ENCODE assay signal across 8 cellular contexts in the genomic region with DNA sequence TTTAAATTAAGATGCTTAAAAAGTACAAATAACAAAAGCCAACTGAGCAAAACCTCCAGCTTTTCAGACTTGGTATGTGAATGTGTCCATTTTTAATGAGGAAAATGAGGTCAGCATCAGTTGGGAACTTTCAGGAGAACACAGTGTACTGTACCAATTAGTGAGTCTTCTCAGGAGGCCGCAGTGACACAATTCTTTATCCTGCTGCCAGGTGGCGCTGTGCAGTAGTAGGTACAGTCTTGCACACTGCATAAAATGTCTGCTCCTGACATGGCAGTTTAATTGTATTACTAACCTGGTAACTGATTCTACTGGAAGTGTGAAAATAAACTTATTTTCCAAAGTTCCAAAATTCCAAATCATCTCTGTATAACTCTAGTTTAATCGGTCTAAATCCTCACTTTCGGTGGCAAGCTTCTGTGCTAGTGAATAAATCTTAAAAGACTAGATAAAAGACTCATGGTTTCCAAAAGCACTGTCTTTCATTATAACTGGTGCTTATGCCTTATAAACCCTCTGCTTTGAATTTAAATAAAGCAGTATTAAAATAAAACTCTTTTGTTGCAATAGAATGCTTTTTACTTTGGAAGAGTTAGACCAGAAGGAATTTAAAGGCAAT.
A peak's percentile ranks its signal among the peaks of the same experiment; 100 is the strongest.
DNase-seq lines count a peak whose midpoint lies in the region; ATAC-seq, FAIRE-seq and TF ChIP-seq lines count a peak whose summit lies in the region.

No MANE protein-coding gene starts in this region.

- dilution Hi-C loops in endothelial cell of umbilical vein (cut with MboI; ENCODE audit: extremely low pct_ligation_motif_present, low sequenced_read_pairs), result no loop called here

- TF ChIP-seq POLR2A in endothelial cell of umbilical vein (IDR thresholded peaks at IDR 0.05; ENCODE audit: low read depth, low read length), result no peak

- BruUV-seq in endothelial cell of umbilical vein (replicated peaks; lab: Mats Ljungman, UMichigan), result no TSS peak

- CTCF ChIA-PET in endothelial cell of umbilical vein (lab: Charles Lee), result interaction anchor here (0.8 to 8.3 kb wide), 8 partner anchors 14 to 1744 kb away, joined by 3 to 120 read pairs (median 4); a partner anchor contains a TSS

- FAIRE-seq in endothelial cell of umbilical vein (lab: Jason Lieb, UNC), result peak; percentile 93

- H3K36me3 ChIP-seq in endothelial cell of umbilical vein (ENCODE audit: control insufficient read depth in 2 of 2, extremely low read depth in 1 of 2, insufficient read depth in 2 of 2, low read length in 2 of 2), result no peaks in the 10 kb centered on the region

- H3K36me3 Mint-ChIP-seq in stimulated activated naive B cell treated with anti-CD40 and anti-IgM and Interleukin-4, amounts not matched to agents 10 μg/mL and 1 μg/mL and 100 μg/mL, for 72 hours, result no peaks in the 10 kb centered on the region

- TF ChIP-seq CTCF in endothelial cell of umbilical vein (IDR thresholded peaks at IDR 0.05; ENCODE audit: extremely low read depth in 1 of 2, insufficient read depth in 1 of 2, low read depth in 1 of 2, low read length in 2 of 2), result peak; percentile 72 to 86

- no peak overlapping the region for H2AFZ ChIP-seq in endothelial cell of umbilical vein (ENCODE audit: low read depth, low read length)

- H3K4me1 ChIP-seq in endothelial cell of umbilical vein (ENCODE audit: control insufficient read depth, extremely low read depth, insufficient read depth, low read length), result no peaks in the 10 kb centered on the region

- no peaks in the 10 kb centered on the region for H3K9me3 Mint-ChIP-seq in stimulated activated naive B cell treated with anti-CD40 and anti-IgM and Interleukin-4, amounts not matched to agents 10 μg/mL and 1 μg/mL and 100 μg/mL, for 72 hours

- no peak overlapping the region for H3K27ac ChIP-seq in endothelial cell of umbilical vein (ENCODE audit: insufficient read depth, low read depth, low read length)

- POLR2A ChIA-PET in endothelial cell of umbilical vein (lab: Charles Lee), result no interaction called here

- no peaks in the 10 kb centered on the region for H3K27me3 ChIP-seq in endothelial cell of umbilical vein (ENCODE audit: control insufficient read depth in 2 of 2, insufficient read depth in 2 of 2, low read length in 2 of 2)

- no peaks in the 10 kb centered on the region for H3K9me3 ChIP-seq in endothelial cell of umbilical vein (replicated peaks; ENCODE audit: control insufficient read depth, insufficient read depth, low read length)

- peak; percentile 98 for ATAC-seq in GM21515 (IDR thresholded peaks at IDR 0.05; ENCODE audit: unreplicated experiment)
- peak; percentile 90 to 97 for ATAC-seq in stimulated activated naive B cell treated with anti-CD40 and anti-IgM and Interleukin-4, amounts not matched to agents 10 μg/mL and 1 μg/mL and 100 μg/mL, for 72 hours (replicated peaks)

- H3K27ac Mint-ChIP-seq in stimulated activated naive B cell treated with anti-CD40 and anti-IgM and Interleukin-4, amounts not matched to agents 10 μg/mL and 1 μg/mL and 100 μg/mL, for 72 hours, result no peak overlapping the region

- peaks cover 17 to 21% of the 10 kb centered on the region in 2 donors for H3K27me3 Mint-ChIP-seq in stimulated activated naive B cell treated with anti-CD40 and anti-IgM and Interleukin-4, amounts not matched to agents 10 μg/mL and 1 μg/mL and 100 μg/mL, for 72 hours

- H3K9ac ChIP-seq in endothelial cell of umbilical vein (replicated peaks; ENCODE audit: extremely low read depth, insufficient read depth, low read length), result no peak overlapping the region

- no peak overlapping the region for H3K4me3 ChIP-seq in endothelial cell of umbilical vein (replicated peaks in 1 of 3; ENCODE audit: insufficient read depth in 1 of 3, low read depth in 1 of 3, low read length in 3 of 3)

- H4K20me1 ChIP-seq in endothelial cell of umbilical vein (replicated peaks; ENCODE audit: control insufficient read depth, extremely low read depth, insufficient read depth, low read length), result no peaks in the 10 kb centered on the region

- no peak overlapping the region for H3K4me3 Mint-ChIP-seq in stimulated activated naive B cell treated with anti-CD40 and anti-IgM and Interleukin-4, amounts not matched to agents 10 μg/mL and 1 μg/mL and 100 μg/mL, for 72 hours

- H3K4me2 ChIP-seq in endothelial cell of umbilical vein (ENCODE audit: insufficient read depth, low read length), result no peak overlapping the region

- no peaks in the 10 kb centered on the region for H3K4me1 Mint-ChIP-seq in stimulated activated naive B cell treated with anti-CD40 and anti-IgM and Interleukin-4, amounts not matched to agents 10 μg/mL and 1 μg/mL and 100 μg/mL, for 72 hours

- no peaks in the 10 kb centered on the region for H3K79me2 ChIP-seq in endothelial cell of umbilical vein (ENCODE audit: control insufficient read depth, insufficient read depth, low read length)

- peak; percentile 62 for DNase-seq in DMS53 treated with DMSO at 0.1 percent for 48 hours (lab: John Stamatoyannopoulos, UW; ENCODE audit: unreplicated experiment)
- DNase-seq in HS-5 (ENCODE audit: low read depth), result peak; percentile 40
- peak; percentile 65 for DNase-seq in NCI-H82 treated with DMSO at 0.1 percent for 48 hours (lab: John Stamatoyannopoulos, UW; ENCODE audit: unreplicated experiment)
- peak; percentile 10 to 31 for DNase-seq in activated CD8-positive, alpha-beta memory T cell treated with anti-CD3 and anti-CD28 coated beads for 1 hour (ENCODE audit: extremely low read depth in 1 of 2, low read depth in 1 of 2)
- peak; percentile 63 for DNase-seq in endothelial cell of umbilical vein (ENCODE audit: low read depth, low spot score)
- peak; percentile 62 for DNase-seq in mucosa of gallbladder (ENCODE audit: low spot score)
- DNase-seq in stimulated activated naive B cell treated with anti-CD40 and anti-IgM and Interleukin-4, amounts not matched to agents 10 μg/mL and 1 μg/mL and 100 μg/mL, for 72 hours, result peak; percentile 19

- intact Hi-C loops in endothelial cell of umbilical vein (cut with micrococcal nuclease), result loop anchor here (1.0 to 5.0 kb wide), 3 partner anchors 431 to 1621 kb away; no protein-coding TSS in a partner anchor

- H3K9me1 ChIP-seq in endothelial cell of umbilical vein (replicated peaks; ENCODE audit: control insufficient read depth, extremely low read depth, insufficient read depth, low read length), result no peaks in the 10 kb centered on the region

TF ChIP-seq in endothelial cell of umbilical vein, 7 proteins besides CTCF, POLR2A, EP300 and RAD21:
- no peak for TF ChIP-seq JUN (IDR thresholded peaks at IDR 0.05; ENCODE audit: borderline replicate concordance, insufficient read depth, insufficient read length, low read depth)
- TF ChIP-seq, protein P1, sequence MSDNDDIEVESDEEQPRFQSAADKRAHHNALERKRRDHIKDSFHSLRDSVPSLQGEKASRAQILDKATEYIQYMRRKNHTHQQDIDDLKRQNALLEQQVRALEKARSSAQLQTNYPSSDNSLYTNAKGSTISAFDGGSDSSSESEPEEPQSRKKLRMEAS (IDR thresholded peaks at IDR 0.05; ENCODE audit: insufficient read depth, insufficient read length), result no peak
